ENCODE assay signal across 37 cellular contexts in the genomic region with DNA sequence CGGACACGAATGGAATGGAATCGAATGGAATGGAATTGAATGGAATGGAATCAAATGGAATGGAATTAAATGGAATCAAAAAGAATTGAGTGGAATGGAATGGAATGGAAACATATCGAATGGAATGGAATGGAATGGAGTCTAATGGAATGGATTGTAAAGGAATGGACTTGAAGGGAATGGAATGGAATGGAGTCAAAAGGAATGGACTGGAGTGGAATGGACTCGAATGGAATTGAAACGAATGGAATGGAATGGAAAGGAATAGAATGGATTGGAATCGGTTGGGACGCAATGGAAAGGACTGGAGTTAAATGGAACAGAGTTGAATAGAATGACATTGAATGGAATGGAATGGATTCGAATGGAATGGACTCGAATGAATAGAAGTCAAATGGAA.
"Had no signal": no experiment of that assay in that cellular context is flagged by ENCODE, and none has a peak within 500 bp of the region (broad histone marks: within the 10 kb centered on the region; RNA-seq: fewer than 3 reads in every experiment).

No MANE protein-coding gene starts in this region.

- H3K4me3 ChIP-seq: ascending aorta, body of pancreas, breast epithelium, cardiac muscle cell had no signal

- DNase-seq: activated effector memory CD4-positive, alpha-beta T cell treated with anti-CD3 and anti-CD28 coated beads, Interleukin-2, amount 50 U/mL, for 16 hours; activated effector memory CD4-positive, alpha-beta T cell treated with Interleukin-2 at 50 U/mL for 16 hours; activated gamma-delta T cell; activated gamma-delta T cell treated with Interleukin-2 at 50 U/mL for 16 hours; activated naive CD4-positive, alpha-beta T cell; activated naive CD4-positive, alpha-beta T cell treated with anti-CD3 and anti-CD28 coated beads for 36 hours; activated naive CD4-positive, alpha-beta T cell treated with anti-CD3 and anti-CD28 coated beads, Interleukin-2, amount 10 ng/mL, durations not matched to agents 7 days and 5 days; activated naive CD4-positive, alpha-beta T cell treated with anti-CD3 and anti-CD28 coated beads, Interleukin-2, amount 50 U/mL, for 16 hours; activated naive CD4-positive, alpha-beta T cell treated with Interleukin-2 at 50 U/mL for 16 hours; activated naive CD8-positive, alpha-beta T cell treated with anti-CD3 and anti-CD28 coated beads for 36 hours; activated naive CD8-positive, alpha-beta T cell treated with anti-CD3 and anti-CD28 coated beads, Interleukin-2, amount 10 ng/mL, durations not matched to agents 7 days and 5 days; activated naive CD8-positive, alpha-beta T cell treated with anti-CD3 and anti-CD28 coated beads, Interleukin-2, amount 50 U/mL, for 24 hours; activated T-cell treated with anti-CD3 and anti-CD28 coated beads, Interleukin-2, amount 50 U/mL, for 1 hour; activated T-cell treated with anti-CD3 and anti-CD28 coated beads, Interleukin-2, amount 50 U/mL, for 24 hours; activated T-cell treated with anti-CD3 and anti-CD28 coated beads, Interleukin-2, amount 50 U/mL, for 4 hours; activated T-cell treated with anti-CD3 and anti-CD28 coated beads, Interleukin-2, amount 50 U/mL, for 48 hours; activated T-cell treated with anti-CD3 and anti-CD28 coated beads, Interleukin-2, amount 50 U/mL, for 72 hours; amniotic stem cell; amygdala; anterior cingulate cortex; aorta; body of pancreas; brain microvascular endothelial cell; caudate nucleus; central memory CD4-positive, alpha-beta T cell; cerebellar nuclear complex had no signal

- H3K36me3 Mint-ChIP-seq: activated naive CD4-positive, alpha-beta T cell treated with anti-CD3 and anti-CD28 coated beads, Interleukin-2, amount 10 ng/mL, durations not matched to agents 7 days and 5 days; activated naive CD4-positive, alpha-beta T cell treated with anti-CD3 and anti-CD28 coated beads, Interleukin-2, amount 50 U/mL, for 24 hours; activated naive CD4-positive, alpha-beta T cell treated with anti-CD3 and anti-CD28 coated beads, Interleukin-2, amount 50 U/mL, for 72 hours; activated naive CD8-positive, alpha-beta T cell; activated naive CD8-positive, alpha-beta T cell treated with anti-CD3 and anti-CD28 coated beads for 36 hours; brain had no signal

- H3K36me3 ChIP-seq: ascending aorta, brain microvascular endothelial cell, breast epithelium, cardiac muscle cell had no signal

- H3K27me3 ChIP-seq: ascending aorta, body of pancreas, brain microvascular endothelial cell, breast epithelium, cardiac muscle cell had no signal

- ATAC-seq: activated naive CD4-positive, alpha-beta T cell treated with anti-CD3 and anti-CD28 coated beads, Interleukin-2, amount 50 U/mL, for 72 hours; activated naive CD8-positive, alpha-beta T cell treated with anti-CD3 and anti-CD28 coated beads, Interleukin-2, amount 50 U/mL, for 24 hours; activated T-cell treated with anti-CD3 and anti-CD28 coated beads, Interleukin-2, amount 50 U/mL, for 4 hours; activated T-cell treated with anti-CD3 and anti-CD28 coated beads, Interleukin-2, amount 50 U/mL, for 72 hours; activated T-helper 17 cell treated with anti-CD3 and anti-CD28 coated beads, Interleukin-2, amount 50 U/mL, for 72 hours; body of pancreas had no signal

- H3K4me3 Mint-ChIP-seq: activated naive CD4-positive, alpha-beta T cell treated with anti-CD3 and anti-CD28 coated beads for 36 hours; activated naive CD4-positive, alpha-beta T cell treated with anti-CD3 and anti-CD28 coated beads, Interleukin-2, amount 10 ng/mL, durations not matched to agents 7 days and 5 days; activated naive CD4-positive, alpha-beta T cell treated with anti-CD3 and anti-CD28 coated beads, Interleukin-2, amount 50 U/mL, for 24 hours; activated naive CD8-positive, alpha-beta T cell; activated naive CD8-positive, alpha-beta T cell treated with anti-CD3 and anti-CD28 coated beads for 36 hours; activated naive CD8-positive, alpha-beta T cell treated with anti-CD3 and anti-CD28 coated beads, Interleukin-2, amount 10 ng/mL, durations not matched to agents 7 days and 5 days; activated naive CD8-positive, alpha-beta T cell treated with anti-CD3 and anti-CD28 coated beads, Interleukin-2, amount 50 U/mL, for 24 hours; activated T-cell treated with anti-CD3 and anti-CD28 coated beads, Interleukin-2, amount 50 U/mL, for 24 hours; activated T-cell treated with anti-CD3 and anti-CD28 coated beads, Interleukin-2, amount 50 U/mL, for 4 hours; activated T-cell treated with anti-CD3 and anti-CD28 coated beads, Interleukin-2, amount 50 U/mL, for 72 hours; activated T-helper 1 cell treated with anti-CD3 and anti-CD28 coated beads, Interleukin-12 subunit alpha, Interleukin-12 subunit beta, Interleukin-2, Interleukin-4 antibody, amounts not matched to agents 30 ng/mL and 10 ng/mL and 1 ng/mL, durations not matched to agents 14 hours and 24 hours and 36 hours; activated T-helper 17 cell treated with anti-CD3 and anti-CD28 coated beads, Interleukin-2, amount 50 U/mL, for 72 hours; brain; central memory CD8-positive, alpha-beta T cell had no signal

- H3K27ac ChIP-seq: ascending aorta, body of pancreas, brain microvascular endothelial cell, breast epithelium, cardiac muscle cell had no signal

- H3K9me3 Mint-ChIP-seq: activated naive CD4-positive, alpha-beta T cell treated with anti-CD3 and anti-CD28 coated beads, Interleukin-2, amount 50 U/mL, for 24 hours; activated naive CD8-positive, alpha-beta T cell treated with anti-CD3 and anti-CD28 coated beads, Interleukin-2, amount 50 U/mL, for 24 hours; activated T-cell treated with anti-CD3 and anti-CD28 coated beads, Interleukin-2, amount 50 U/mL, for 24 hours; activated T-cell treated with anti-CD3 and anti-CD28 coated beads, Interleukin-2, amount 50 U/mL, for 4 hours; activated T-helper 1 cell treated with anti-CD3 and anti-CD28 coated beads, Interleukin-12 subunit alpha, Interleukin-12 subunit beta, Interleukin-2, Interleukin-4 antibody, amounts not matched to agents 30 ng/mL and 10 ng/mL and 1 ng/mL, durations not matched to agents 14 hours and 24 hours and 36 hours; activated T-helper 17 cell treated with anti-CD3 and anti-CD28 coated beads, Interleukin-2, amount 50 U/mL, for 72 hours; central memory CD8-positive, alpha-beta T cell had no signal

- H3K4me1 ChIP-seq: ascending aorta, body of pancreas, breast epithelium had no signal

- H3K27me3 Mint-ChIP-seq: activated naive CD4-positive, alpha-beta T cell treated with anti-CD3 and anti-CD28 coated beads, Interleukin-2, amount 10 ng/mL, durations not matched to agents 7 days and 5 days; activated naive CD4-positive, alpha-beta T cell treated with anti-CD3 and anti-CD28 coated beads, Interleukin-2, amount 50 U/mL, for 24 hours; activated naive CD8-positive, alpha-beta T cell; activated naive CD8-positive, alpha-beta T cell treated with anti-CD3 and anti-CD28 coated beads for 36 hours; activated naive CD8-positive, alpha-beta T cell treated with anti-CD3 and anti-CD28 coated beads, Interleukin-2, amount 10 ng/mL, durations not matched to agents 7 days and 5 days; activated naive CD8-positive, alpha-beta T cell treated with anti-CD3 and anti-CD28 coated beads, Interleukin-2, amount 50 U/mL, for 24 hours; activated T-cell treated with anti-CD3 and anti-CD28 coated beads, Interleukin-2, amount 50 U/mL, for 24 hours; activated T-helper 17 cell treated with anti-CD3 and anti-CD28 coated beads, Interleukin-2, amount 50 U/mL, for 72 hours; brain; central memory CD8-positive, alpha-beta T cell had no signal

- H3K4me1 Mint-ChIP-seq: activated naive CD4-positive, alpha-beta T cell treated with anti-CD3 and anti-CD28 coated beads, Interleukin-2, amount 10 ng/mL, durations not matched to agents 7 days and 5 days; activated naive CD4-positive, alpha-beta T cell treated with anti-CD3 and anti-CD28 coated beads, Interleukin-2, amount 50 U/mL, for 24 hours; activated naive CD8-positive, alpha-beta T cell treated with anti-CD3 and anti-CD28 coated beads for 36 hours; activated naive CD8-positive, alpha-beta T cell treated with anti-CD3 and anti-CD28 coated beads, Interleukin-2, amount 10 ng/mL, durations not matched to agents 7 days and 5 days; activated naive CD8-positive, alpha-beta T cell treated with anti-CD3 and anti-CD28 coated beads, Interleukin-2, amount 50 U/mL, for 24 hours; activated T-helper 17 cell treated with anti-CD3 and anti-CD28 coated beads, Interleukin-2, amount 50 U/mL, for 72 hours; brain; central memory CD8-positive, alpha-beta T cell had no signal

- H3K27ac Mint-ChIP-seq: activated naive CD4-positive, alpha-beta T cell treated with anti-CD3 and anti-CD28 coated beads for 36 hours; activated naive CD4-positive, alpha-beta T cell treated with anti-CD3 and anti-CD28 coated beads, Interleukin-2, amount 10 ng/mL, durations not matched to agents 7 days and 5 days; activated naive CD4-positive, alpha-beta T cell treated with anti-CD3 and anti-CD28 coated beads, Interleukin-2, amount 50 U/mL, for 24 hours; activated naive CD4-positive, alpha-beta T cell treated with anti-CD3 and anti-CD28 coated beads, Interleukin-2, amount 50 U/mL, for 72 hours; activated naive CD8-positive, alpha-beta T cell; activated naive CD8-positive, alpha-beta T cell treated with anti-CD3 and anti-CD28 coated beads for 36 hours; activated naive CD8-positive, alpha-beta T cell treated with anti-CD3 and anti-CD28 coated beads, Interleukin-2, amount 10 ng/mL, durations not matched to agents 7 days and 5 days; activated naive CD8-positive, alpha-beta T cell treated with anti-CD3 and anti-CD28 coated beads, Interleukin-2, amount 50 U/mL, for 24 hours; activated T-cell treated with anti-CD3 and anti-CD28 coated beads, Interleukin-2, amount 50 U/mL, for 24 hours; activated T-cell treated with anti-CD3 and anti-CD28 coated beads, Interleukin-2, amount 50 U/mL, for 72 hours; activated T-helper 1 cell treated with anti-CD3 and anti-CD28 coated beads, Interleukin-12 subunit alpha, Interleukin-12 subunit beta, Interleukin-2, Interleukin-4 antibody, amounts not matched to agents 30 ng/mL and 10 ng/mL and 1 ng/mL, durations not matched to agents 14 hours and 24 hours and 36 hours; activated T-helper 17 cell treated with anti-CD3 and anti-CD28 coated beads, Interleukin-2, amount 50 U/mL, for 72 hours; activated T-helper 2 cell treated with anti-CD3 and anti-CD28 coated beads, Interferon-gamma antibody, Interleukin-2, Interleukin-4, amounts not matched to agents 10 μg/mL and 5 μg/mL and 100 μg/mL, durations not matched to agents 14 hours and 24 hours and 36 hours; brain had no signal
